ENCODE assay signal across 16 cellular contexts in genomic region chr2:224901121-224901676, GRCh38.
DNase-seq lines count a peak whose midpoint lies in the region; ATAC-seq and TF ChIP-seq lines count a peak whose summit lies in the region.
"Had no signal": no experiment of that assay in that cellular context is flagged by ENCODE, and none has a peak within 500 bp of the region (broad histone marks: within the 10 kb centered on the region; RNA-seq: fewer than 3 reads in every experiment).

No MANE protein-coding gene starts in this region.

- no peaks in the 10 kb centered on the region for H3K9me3 ChIP-seq in CD4-positive, CD25-positive, alpha-beta regulatory T cell (ENCODE audit: control insufficient read depth in 2 of 2, low read length in 2 of 2)
- H3K9me3 ChIP-seq in psoas muscle = no peaks in the 10 kb centered on the region

- no peak for TF ChIP-seq CTCF in 22Rv1 (IDR thresholded peaks at IDR 0.05)
- no peak for TF ChIP-seq CTCF in psoas muscle (IDR thresholded peaks at IDR 0.05)

- intact Hi-C loops in psoas muscle (cut with DNase I) = no loop called here

- H3K36me3 ChIP-seq in CD4-positive, CD25-positive, alpha-beta regulatory T cell (ENCODE audit: control insufficient read depth, insufficient read depth, low read length) = peaks cover 16% of the 10 kb centered on the region
- no peaks in the 10 kb centered on the region for H3K36me3 ChIP-seq in psoas muscle (ENCODE audit: insufficient read depth in 1 of 2, low read depth in 1 of 2)

- no peak overlapping the region for H3K4me3 Mint-ChIP-seq in CD4-positive, CD25-positive, alpha-beta regulatory T cell
- no peak overlapping the region for H3K4me3 Mint-ChIP-seq in activated T-helper 17 cell treated with anti-CD3 and anti-CD28 coated beads, Interleukin-2, amount 50 U/mL, for 72 hours
- H3K4me3 Mint-ChIP-seq: CD14-positive monocyte, H9, T-cell had no signal

- peaks cover 21% of the 10 kb centered on the region for H3K36me3 Mint-ChIP-seq in CD4-positive, CD25-positive, alpha-beta regulatory T cell
- peaks cover 90% of the 10 kb centered on the region for H3K36me3 Mint-ChIP-seq in activated T-helper 17 cell treated with anti-CD3 and anti-CD28 coated beads, Interleukin-2, amount 50 U/mL, for 72 hours (ENCODE audit: low read depth)

- no peak for ATAC-seq in CD4-positive, CD25-positive, alpha-beta regulatory T cell (ENCODE audit: low read depth in 2 of 2)
- no peak for ATAC-seq in activated T-helper 17 cell treated with anti-CD3 and anti-CD28 coated beads, Interleukin-2, amount 50 U/mL, for 72 hours (replicated peaks)
- no peak for ATAC-seq in psoas muscle
- ATAC-seq: T-cell had no signal

- no peak for DNase-seq in CD4-positive, CD25-positive, alpha-beta regulatory T cell
- DNase-seq in NCI-H2081 treated with DMSO at 0.1 percent for 48 hours (lab: John Stamatoyannopoulos, UW) = peak; percentile 25
- no peak for DNase-seq in iPS-NIHi11 (ENCODE audit: low spot score)
- no peak for DNase-seq in inferior parietal cortex (ENCODE audit: extremely low spot score)
- DNase-seq in psoas muscle = no peak
- DNase-seq: activated CD4-positive, alpha-beta T cell treated with anti-CD3 and anti-CD28 coated beads, Interleukin-2, amount 50 U/mL, for 1 hour; EL; H9; hippocampal formation; MV-4-11; NCI-H526 treated with DMSO at 0.1 percent for 48 hours; T-cell had no signal

- H3K27me3 Mint-ChIP-seq in CD4-positive, CD25-positive, alpha-beta regulatory T cell = no peaks in the 10 kb centered on the region
- no peaks in the 10 kb centered on the region for H3K27me3 Mint-ChIP-seq in activated T-helper 17 cell treated with anti-CD3 and anti-CD28 coated beads, Interleukin-2, amount 50 U/mL, for 72 hours
- H3K27me3 Mint-ChIP-seq: T-cell had no signal

- no peaks in the 10 kb centered on the region for H3K9me3 Mint-ChIP-seq in CD4-positive, CD25-positive, alpha-beta regulatory T cell
- no peaks in the 10 kb centered on the region for H3K9me3 Mint-ChIP-seq in activated T-helper 17 cell treated with anti-CD3 and anti-CD28 coated beads, Interleukin-2, amount 50 U/mL, for 72 hours
- H3K9me3 Mint-ChIP-seq: H9, T-cell had no signal

- H3K27me3 ChIP-seq in CD4-positive, CD25-positive, alpha-beta regulatory T cell (ENCODE audit: control insufficient read depth, insufficient read depth, low read length) = no peaks in the 10 kb centered on the region
- H3K27me3 ChIP-seq in psoas muscle (ENCODE audit: insufficient read depth in 3 of 3, low read length in 2 of 3) = no peaks in the 10 kb centered on the region

- 44 to 62% (median 56%) methylated on average over 4 of the region's 4 CpGs for WGBS in psoas muscle, 3 donors

- peaks cover 6% of the 10 kb centered on the region for H3K4me1 ChIP-seq in CD4-positive, CD25-positive, alpha-beta regulatory T cell (ENCODE audit: control insufficient read depth, insufficient read depth, low read length, poor library complexity, severe bottlenecking)
- H3K4me1 ChIP-seq in psoas muscle = no peaks in the 10 kb centered on the region

- peak overlapping the region; percentile 66 to 81 (median 72) for H3K27ac Mint-ChIP-seq in CD4-positive, CD25-positive, alpha-beta regulatory T cell
- peak overlapping the region; percentile 65 for H3K27ac Mint-ChIP-seq in activated T-helper 17 cell treated with anti-CD3 and anti-CD28 coated beads, Interleukin-2, amount 50 U/mL, for 72 hours
- H3K27ac Mint-ChIP-seq: H9 had no signal

- H3K4me1 Mint-ChIP-seq in CD4-positive, CD25-positive, alpha-beta regulatory T cell = peaks cover 31 to 53% (median 37%) of the 10 kb centered on the region in 4 donors
- peaks cover 33% of the 10 kb centered on the region for H3K4me1 Mint-ChIP-seq in activated T-helper 17 cell treated with anti-CD3 and anti-CD28 coated beads, Interleukin-2, amount 50 U/mL, for 72 hours
- H3K4me1 Mint-ChIP-seq: H9 had no signal

- no peak overlapping the region for H3K4me3 ChIP-seq in CD4-positive, CD25-positive, alpha-beta regulatory T cell (ENCODE audit: low read depth, low read length)
- H3K4me3 ChIP-seq in psoas muscle = no peak overlapping the region
- H3K4me3 ChIP-seq: smooth muscle cell had no signal

- H3K27ac ChIP-seq in 22Rv1 (peak overlapping the region; percentile 38), psoas muscle (no peak overlapping the region)
- no peak overlapping the region for H3K27ac ChIP-seq in CD4-positive, CD25-positive, alpha-beta regulatory T cell (ENCODE audit: insufficient read depth, low read length, poor library complexity, severe bottlenecking)
